ENCODE assay signal across 23 cellular contexts in the genomic region with DNA sequence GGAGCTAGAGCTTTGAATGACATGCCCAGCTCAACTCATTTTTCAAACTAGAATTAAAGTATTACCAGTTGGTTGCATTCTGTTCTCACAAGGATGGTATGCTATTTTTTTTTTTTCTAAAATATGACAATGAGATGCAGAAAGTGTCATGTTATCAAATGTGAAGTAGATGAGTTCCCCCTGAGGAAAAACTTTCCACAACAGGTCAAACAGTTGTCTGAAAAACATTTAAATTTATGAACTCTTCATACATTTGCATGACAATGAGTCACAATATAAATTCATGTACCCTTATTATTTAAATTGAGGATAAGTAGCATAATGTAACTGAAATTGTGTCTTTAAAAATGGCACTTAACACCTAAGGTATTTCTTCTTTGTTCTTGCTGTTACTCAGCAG.
"Had no signal": no experiment of that assay in that cellular context is flagged by ENCODE, and none has a peak within 500 bp of the region (broad histone marks: within the 10 kb centered on the region; RNA-seq: fewer than 3 reads in every experiment).

No MANE protein-coding gene starts in this region.

- H3K36me3 ChIP-seq: colonic mucosa, esophagus muscularis mucosa, esophagus squamous epithelium, gastrocnemius medialis, gastroesophageal sphincter, heart left ventricle, heart right ventricle had no signal

- H3K27ac ChIP-seq: colonic mucosa, coronary artery, dorsolateral prefrontal cortex, epithelial cell of prostate, esophagus muscularis mucosa, esophagus squamous epithelium, foreskin keratinocyte, gastrocnemius medialis, gastroesophageal sphincter, heart left ventricle, heart right ventricle had no signal

- H3K9me3 ChIP-seq: colonic mucosa, esophagus muscularis mucosa, esophagus squamous epithelium, gastrocnemius medialis, gastroesophageal sphincter, heart left ventricle had no signal

- DNase-seq: colonic mucosa; cortex of kidney; dermis blood vessel endothelial cell; dorsolateral prefrontal cortex; effector CD4-positive, alpha-beta T cell; effector CD8-positive, alpha-beta T cell; effector memory CD4-positive, alpha-beta T cell; effector memory CD8-positive, alpha-beta T cell; endodermal cell; erythroblast; esophagus squamous epithelium; foreskin fibroblast; foreskin keratinocyte; foreskin melanocyte; gastrocnemius medialis; glutamatergic neuron; head of caudate nucleus; heart left ventricle; heart right ventricle had no signal

- H3K4me3 ChIP-seq: colonic mucosa, coronary artery, dorsolateral prefrontal cortex, esophagus muscularis mucosa, esophagus squamous epithelium, gastrocnemius medialis, gastroesophageal sphincter, heart left ventricle, heart right ventricle had no signal

- H3K27me3 ChIP-seq: colonic mucosa, dorsolateral prefrontal cortex, esophagus muscularis mucosa, esophagus squamous epithelium, foreskin keratinocyte, gastrocnemius medialis, gastroesophageal sphincter, heart left ventricle, heart right ventricle had no signal
